ENCODE assay signal across 8 cellular contexts in the genomic region with DNA sequence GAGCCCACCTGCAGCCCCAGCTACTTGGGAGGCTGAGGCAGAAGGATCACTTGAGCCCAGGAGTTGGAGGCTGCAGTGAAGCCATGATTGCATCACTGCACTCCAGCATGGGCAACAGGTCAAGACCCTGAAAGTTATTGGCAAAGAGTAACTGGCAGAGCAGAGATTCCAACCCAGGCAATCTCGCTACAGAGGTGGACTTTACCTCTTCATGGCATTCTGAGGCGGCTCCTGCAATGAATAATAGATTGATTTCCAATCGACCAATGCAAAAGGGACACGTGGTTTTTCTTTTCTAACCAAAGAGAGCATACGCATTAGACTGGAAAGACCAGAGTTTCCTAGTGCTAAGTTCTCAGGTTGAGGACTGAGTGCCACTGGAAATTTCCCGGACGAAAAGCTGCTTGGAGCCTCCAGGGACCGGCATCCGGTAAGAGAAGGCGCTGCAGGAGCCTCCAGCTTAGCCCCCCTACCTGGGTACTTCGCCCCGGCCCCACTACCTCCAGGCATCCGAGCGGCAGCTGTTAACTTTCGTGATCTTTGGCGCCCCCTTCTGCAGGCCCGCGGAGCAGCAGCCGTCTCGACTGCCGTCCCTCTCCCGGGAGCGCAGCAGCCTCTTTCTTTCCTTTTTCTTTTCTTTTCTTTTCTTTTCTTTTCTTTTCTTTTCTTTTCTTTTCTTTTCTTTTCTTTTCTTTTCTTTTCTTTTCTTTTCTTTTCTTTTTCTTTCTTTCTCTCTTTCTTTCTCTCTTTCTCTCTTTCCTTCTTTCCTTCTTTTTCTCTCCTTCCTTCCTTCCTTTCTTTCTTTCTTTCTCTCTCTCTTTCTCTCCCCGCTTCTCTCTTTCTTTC. TPM values are rescaled to one million over a fixed set of nuclear protein-coding genes. Genes with fewer than 3 reads are reported as not detected.
A peak's percentile ranks its signal among the peaks of the same experiment; 100 is the strongest.
DNase-seq lines count a peak whose midpoint lies in the region; ATAC-seq and TF ChIP-seq lines count a peak whose summit lies in the region.

No MANE protein-coding gene starts in this region.

- DNase-seq in ELR (ENCODE audit: low read depth) (peak; percentile 66), NB4 (ENCODE audit: low read depth) (peak; percentile 79), T-helper 2 cell (peak; percentile 65 to 79 (median 74)), astrocyte of the cerebellum (ENCODE audit: low read depth) (no peak), smooth muscle cell (lab: John Stamatoyannopoulos, UW; ENCODE audit: unreplicated experiment) (peak; percentile 43), HCEC 1CT (no peak)

- H3K27ac ChIP-seq in smooth muscle cell (ENCODE audit: low read depth) = no peak overlapping the region

- TF ChIP-seq CTCF in NB4 (IDR thresholded peaks at IDR 0.05; ENCODE audit: low read depth, low read length) (peak; percentile 79), astrocyte of the cerebellum (IDR thresholded peaks at IDR 0.05; ENCODE audit: low read depth, low read length, missing control alignments) (peak; percentile 66), smooth muscle cell (IDR thresholded peaks at IDR 0.05; ENCODE audit: borderline replicate concordance, insufficient read depth, poor library complexity, severe bottlenecking) (peak; percentile 89)

- WGBS in smooth muscle cell (ENCODE audit: low lambda C conversion rate) = 15% methylated on average over 24 of the region's 24 CpGs

- H3F3A ChIP-seq in smooth muscle cell (ENCODE audit: low read depth) = peaks cover 6% of the 10 kb centered on the region

- H2AFZ ChIP-seq in smooth muscle cell (ENCODE audit: low read depth) = no peak overlapping the region

- H3K79me2 ChIP-seq in smooth muscle cell (ENCODE audit: low read depth) = no peaks in the 10 kb centered on the region

- no peaks in the 10 kb centered on the region for H3K9me3 ChIP-seq in iPS-15b (ENCODE audit: control insufficient read depth, insufficient read depth, low read length)
- no peaks in the 10 kb centered on the region for H3K9me3 ChIP-seq in smooth muscle cell (replicated peaks; ENCODE audit: low read depth)

- H3K9ac ChIP-seq in iPS-15b (ENCODE audit: low read depth, low read length) (no peak overlapping the region), smooth muscle cell (ENCODE audit: low read depth) (no peak overlapping the region)

- H3K4me2 ChIP-seq in smooth muscle cell = peak overlapping the region; percentile 79

- no peak for TF ChIP-seq POLR2A in NB4 (IDR thresholded peaks at IDR 0.05; ENCODE audit: extremely low read depth, insufficient read length)

- in situ Hi-C loops in astrocyte of the cerebellum (cut with HindIII; ENCODE audit: low sequenced_read_pairs) = no loop called here

- ATAC-seq in HG03025 (IDR thresholded peaks at IDR 0.05; ENCODE audit: low FRiP score, unreplicated experiment) = no peak

- H3K27me3 ChIP-seq in iPS-15b (ENCODE audit: control insufficient read depth, insufficient read depth, low read length) (peaks cover 17% of the 10 kb centered on the region), smooth muscle cell (ENCODE audit: low read depth) (no peaks in the 10 kb centered on the region)

- H3K4me3 ChIP-seq in NB4 (ENCODE audit: low read depth, low read length) (peak overlapping the region; percentile 25), astrocyte of the cerebellum (ENCODE audit: low read depth, low read length) (no peak overlapping the region), iPS-15b (ENCODE audit: low read depth, low read length) (peak overlapping the region; percentile 18), smooth muscle cell (peak overlapping the region; percentile 29)

- no peaks in the 10 kb centered on the region for H3K4me1 ChIP-seq in iPS-15b (ENCODE audit: control insufficient read depth, insufficient read depth, low read length)
- peaks cover 8% of the 10 kb centered on the region for H3K4me1 ChIP-seq in smooth muscle cell (ENCODE audit: low read depth)

- H3K36me3 ChIP-seq in iPS-15b (ENCODE audit: control insufficient read depth, insufficient read depth, low read length) (no peaks in the 10 kb centered on the region), smooth muscle cell (ENCODE audit: low read depth) (no peaks in the 10 kb centered on the region)

- no peaks in the 10 kb centered on the region for H4K20me1 ChIP-seq in smooth muscle cell (ENCODE audit: low read depth)

RNA-seq across cellular contexts. Expression of a gene that starts 4.1 kb away (rescaled TPM):
- total RNA-seq in smooth muscle cell = 0.76 and 2.4 TPM in 2 replicates
- polyA plus RNA-seq in smooth muscle cell = 2.3 and 3.1 TPM in 2 replicates

RNA-seq across cellular contexts. Expression of a gene that starts 11.4 kb away (rescaled TPM):
- total RNA-seq in smooth muscle cell = 22.6 and 26.6 TPM in 2 replicates
- polyA plus RNA-seq in smooth muscle cell = 29.3 and 39.5 TPM in 2 replicates

RNA-seq across cellular contexts. Expression of a gene that starts 11.7 kb away (rescaled TPM):
- 26.6 and 61.0 TPM in 2 replicates for total RNA-seq in smooth muscle cell
- 78.0 and 83.9 TPM in 2 replicates for polyA plus RNA-seq in smooth muscle cell

RNA-seq across cellular contexts. Expression of a gene that starts 17.9 kb away (rescaled TPM):
- 75.2 and 108 TPM in 2 replicates for total RNA-seq in smooth muscle cell
- 203 and 217 TPM in 2 replicates for polyA plus RNA-seq in smooth muscle cell

RNA-seq across cellular contexts. Expression of a gene that starts 27.7 kb away (rescaled TPM):
- total RNA-seq in smooth muscle cell = 4.4 and 7.0 TPM in 2 replicates
- polyA plus RNA-seq in smooth muscle cell = 5.4 and 14.7 TPM in 2 replicates

Comparison
In these comparisons a context has a peak if more than half of its experiments do, and no peak if none do; other contexts are left out.
1. DNase-seq: peak in ELR (single experiment), NB4 (single experiment), T-helper 2 cell (5 of 5) and smooth muscle cell (single experiment); none in astrocyte of the cerebellum (single experiment) and HCEC 1CT (single experiment).
2. Peak in every context shown above with its lines, with median percentiles within 50 percentile points of each other: CTCF ChIP-seq.